ENCODE assay signal across 8 cellular contexts in genomic region chr3:197792019-197792647, GRCh38. TPM values are rescaled to one million over a fixed set of nuclear protein-coding genes. Genes with fewer than 3 reads are reported as not detected.
DNase-seq lines count a peak whose midpoint lies in the region; ATAC-seq, FAIRE-seq and TF ChIP-seq lines count a peak whose summit lies in the region.

No MANE protein-coding gene starts in this region.

- intact Hi-C loops in Panc1 (cut with micrococcal nuclease; ENCODE audit: unreplicated experiment) (no loop called here), GM12878 (cut with micrococcal nuclease; ENCODE audit: unreplicated experiment) (no loop called here), lower lobe of right lung (cut with DNase I) (no loop called here)

- no peaks in the 10 kb centered on the region for H3K36me3 ChIP-seq in Panc1 (ENCODE audit: control insufficient read depth, insufficient read depth, low read length)
- H3K36me3 ChIP-seq in GM12878 (ENCODE audit: control insufficient read depth in 2 of 2, insufficient read depth in 2 of 2, low read length in 1 of 2), result no peaks in the 10 kb centered on the region
- no peaks in the 10 kb centered on the region for H3K36me3 ChIP-seq in lower lobe of right lung
- H3K36me3 ChIP-seq in thymus (ENCODE audit: control insufficient read depth, insufficient read depth), result no peaks in the 10 kb centered on the region

- peak; percentile 27 for FAIRE-seq in GM12878 (lab: Jason Lieb, UNC)

- H3K27ac ChIP-seq in Panc1 (ENCODE audit: low read length) (peak overlapping the region; percentile 86), GM12878 (ENCODE audit: control insufficient read depth, insufficient read depth) (peak overlapping the region; percentile 97), lower lobe of right lung (peak overlapping the region; percentile 98), thymus (ENCODE audit: low read depth) (peak overlapping the region; percentile 96)

- H3K9me3 ChIP-seq in Panc1 (ENCODE audit: control insufficient read depth, insufficient read depth, low read depth, low read length), result no peaks in the 10 kb centered on the region
- no peaks in the 10 kb centered on the region; the same call in 2 of the 3 replicates for H3K9me3 ChIP-seq in GM12878 (replicated peaks; ENCODE audit: control insufficient read depth, insufficient read depth, low read length)
- H3K9me3 ChIP-seq in lower lobe of right lung, result no peaks in the 10 kb centered on the region
- no peaks in the 10 kb centered on the region for H3K9me3 ChIP-seq in thymus (ENCODE audit: control insufficient read depth)

- BruUV-seq in Panc1 (replicated peaks; lab: Mats Ljungman, UMichigan), result TSS peak; percentile 63
- BruUV-seq in GM12878 (replicated peaks; lab: Mats Ljungman, UMichigan), result TSS peak; percentile 62

- H3K4me2 ChIP-seq in GM12878 (ENCODE audit: control insufficient read depth, insufficient read depth), result peak overlapping the region; percentile 3; the same call in 1 of the 2 replicates

- WGBS in GM12878 (ENCODE audit: insufficient coverage, insufficient replicate concordance, low lambda C conversion rate, missing lambda C conversion rate), result 10% methylated on average over 17 of the region's 17 CpGs
- 40% methylated on average over 17 of the region's 17 CpGs for WGBS in thymus

- no peak for DNase-seq in Panc1 (ENCODE audit: low read depth, low spot score)
- DNase-seq in GM12878 (ENCODE audit: low read depth, low spot score), result no peak
- DNase-seq in lower lobe of right lung, result no peak
- DNase-seq in NCI-H2081 treated with DMSO at 0.1 percent for 48 hours (lab: John Stamatoyannopoulos, UW), result no peak
- no peak for DNase-seq in COLO829 (ENCODE audit: low spot score)

- peak; percentile 6 for ATAC-seq in GM19438 (IDR thresholded peaks at IDR 0.05; ENCODE audit: low read depth, unreplicated experiment)
- ATAC-seq in Panc1, result no peak
- ATAC-seq in GM12878, result no peak
- ATAC-seq in lower lobe of right lung, result no peak
- no peak for ATAC-seq in GM18870 (IDR thresholded peaks at IDR 0.05; ENCODE audit: unreplicated experiment)

- no peak for TF ChIP-seq POLR2A in GM12878 (IDR thresholded peaks at IDR 0.05; ENCODE audit: low read depth, low read length)

- RAD21 ChIA-PET in GM12878 (lab: Charles Lee; ENCODE audit: unreplicated experiment), result interaction anchor here (0.9 to 6.2 kb wide), 5 partner anchors 8 to 79 kb away, joined by 3 to 53 read pairs (median 8); no protein-coding TSS in a partner anchor

- H2AFZ ChIP-seq in GM12878 (ENCODE audit: control insufficient read depth, low read depth, low read length), result peak overlapping the region; percentile 39

- TF ChIP-seq CTCF in Panc1 (IDR thresholded peaks at IDR 0.05) (no peak), GM12878 (IDR thresholded peaks at IDR 0.05 in 2 of 3, conservative IDR thresholded peaks at IDR 0.05 in 1 of 3; ENCODE audit: control insufficient read depth in 2 of 3, extremely low read depth in 1 of 3, insufficient read depth in 1 of 3, low read depth in 3 of 3, low read length in 3 of 3) (no peak), lower lobe of right lung (IDR thresholded peaks at IDR 0.05) (no peak)

- no peaks in the 10 kb centered on the region for H4K20me1 ChIP-seq in GM12878 (ENCODE audit: control insufficient read depth, insufficient read depth)

- POLR2A ChIA-PET in Panc1 (lab: Charles Lee) (interaction anchor here (0.6 kb wide), 1 partner anchor 124 kb away, joined by 3 read pairs; no protein-coding TSS in a partner anchor), GM12878 (lab: Charles Lee) (interaction anchor here (0.6 to 4.3 kb wide), 6 partner anchors 8 to 39 kb away, joined by 3 to 46 read pairs (median 4); no protein-coding TSS in a partner anchor)

- no peak for TF ChIP-seq RAD21 in GM12878 (IDR thresholded peaks at IDR 0.05; ENCODE audit: insufficient read depth, low read depth, low read length)

- H3K4me3 ChIP-seq in Panc1 (ENCODE audit: low read depth in 2 of 2, low read length in 2 of 2) (peak overlapping the region; percentile 91 to 96), GM12878 (peak overlapping the region; percentile 79), lower lobe of right lung (peak overlapping the region; percentile 74), thymus (ENCODE audit: low read length) (peak overlapping the region; percentile 99)

- no peak for TF ChIP-seq EP300 in GM12878 (IDR thresholded peaks at IDR 0.05; ENCODE audit: borderline replicate concordance in 1 of 2, control insufficient read depth in 1 of 2, low read depth in 2 of 2, low read length in 2 of 2)

- H3K4me1 ChIP-seq in Panc1 (ENCODE audit: control insufficient read depth, insufficient read depth, low read length), result peaks cover 13% of the 10 kb centered on the region; the same call in 1 of the 2 replicates
- peaks cover 21% of the 10 kb centered on the region; the same call in 1 of the 2 replicates for H3K4me1 ChIP-seq in GM12878 (ENCODE audit: control insufficient read depth, insufficient read depth, low read length)
- H3K4me1 ChIP-seq in lower lobe of right lung, result peaks cover 40% of the 10 kb centered on the region
- H3K4me1 ChIP-seq in thymus (ENCODE audit: control insufficient read depth, insufficient read depth, low read length), result no peaks in the 10 kb centered on the region

- H3K9ac ChIP-seq in GM12878 (ENCODE audit: control insufficient read depth, insufficient read depth, low read length), result peak overlapping the region; percentile 96

- H3K79me2 ChIP-seq in GM12878 (ENCODE audit: control insufficient read depth, insufficient read depth, low read length), result peaks cover 68% of the 10 kb centered on the region

- H3K27me3 ChIP-seq in Panc1 (ENCODE audit: control insufficient read depth, insufficient read depth, low read length), result no peaks in the 10 kb centered on the region
- no peaks in the 10 kb centered on the region for H3K27me3 ChIP-seq in GM12878 (replicated peaks in 1 of 2; ENCODE audit: control insufficient read depth in 2 of 2, insufficient read depth in 2 of 2, low read length in 1 of 2)
- no peaks in the 10 kb centered on the region for H3K27me3 ChIP-seq in lower lobe of right lung (ENCODE audit: low read depth)
- no peaks in the 10 kb centered on the region for H3K27me3 ChIP-seq in thymus (ENCODE audit: control insufficient read depth, insufficient read depth)

- SMC1A ChIA-PET in GM12878 (lab: Charles Lee; ENCODE audit: uncharacterized antibody, unreplicated experiment), result interaction anchor here (1.0 to 4.6 kb wide), 8 partner anchors 8 to 80 kb away, joined by 4 to 56 read pairs (median 10); no protein-coding TSS in a partner anchor

- CTCF ChIA-PET in Panc1 (lab: Charles Lee) (no interaction called here), GM12878 (lab: Yijun Ruan, JAX) (interaction anchor here (1.4 to 2.6 kb wide), 4 partner anchors 9 to 11 kb away, joined by 5 to 11 read pairs (median 8); no protein-coding TSS in a partner anchor)

- in situ Hi-C loops in Panc1 (cut with HindIII; ENCODE audit: low pct_unique_long_range_greater_than_20kb, low sequenced_read_pairs) (no loop called here), GM12878 (cut with MboI) (no loop called here)

RNA-seq across cellular contexts. Expression of gene LRCH3, which starts 1.1 kb away (rescaled TPM):
- total RNA-seq in Panc1 (2021; ENCODE audit: unreplicated experiment), result 75.8 TPM
- 26.9 TPM for polyA plus RNA-seq in Panc1 (2012; ENCODE audit: insufficient read length)
- 357 and 406 TPM in 2 replicates for total RNA-seq in GM12878 (2013; cell fraction: nucleolus; rRNA removed)
- 39.8 and 44.6 TPM in 2 replicates for total RNA-seq in GM12878 (2014; rRNA removed)
- 41.5 and 50.4 TPM in 2 replicates for total RNA-seq in GM12878 (2014; rRNA removed; fragmentation: Illumina TruSeq; extraction: Trizol)
- 40.0 and 48.3 TPM in 2 replicates for total RNA-seq in GM12878 (2021)
- polyA plus RNA-seq in GM12878 (2011; ENCODE audit: low read depth), result 22.3 TPM
- polyA plus RNA-seq in GM12878 (2011; rRNA removed), result 111 and 132 TPM in 2 replicates
- polyA plus RNA-seq in GM12878 (2011; cell fraction: cytosol; rRNA removed), result 95.9 and 99.7 TPM in 2 replicates
- polyA plus RNA-seq in GM12878 (2011; cell fraction: nucleus; rRNA removed), result 131 and 218 TPM in 2 replicates
- 25.2 and 25.3 TPM in 2 replicates for polyA plus RNA-seq in GM12878 (2012)
- 44.9 and 49.5 TPM in 2 replicates for polyA plus RNA-seq in GM12878 (2014; fragmentation: Illumina TruSeq; extraction: Trizol)
- polyA plus RNA-seq in GM12878 (2014; fragmentation: Nextera tagmentation; extraction: Ambion mirVana), result 1 to 10 TPM; 3.9 to 7.3 TPM
- polyA plus RNA-seq in GM12878 (2014; rRNA removed), result 133 and 136 TPM in 2 replicates
- polyA plus RNA-seq in GM12878 (2016; fragmentation: Nextera tagmentation; extraction: Ambion mirVana), result 10 to 100 TPM; 26.6 to 26.8 TPM
- 169 and 228 TPM in 2 replicates for polyA minus RNA-seq in GM12878 (2011; rRNA and poly(A)+ RNA removed)
- 25.3 and 42.1 TPM in 2 replicates for polyA minus RNA-seq in GM12878 (2011; cell fraction: cytosol; rRNA and poly(A)+ RNA removed)
- polyA minus RNA-seq in GM12878 (2011; cell fraction: nucleus; rRNA and poly(A)+ RNA removed), result 61.1 and 89.3 TPM in 2 replicates
- total RNA-seq in lower lobe of right lung, result 35.7 TPM
- polyA plus RNA-seq in thymus, result 76.6 TPM

RNA-seq across cellular contexts. Expression of gene FYTTD1, which starts 42.5 kb away (rescaled TPM):
- 77.8 TPM for total RNA-seq in Panc1 (2021; ENCODE audit: unreplicated experiment)
- 49.7 TPM for polyA plus RNA-seq in Panc1 (2012; ENCODE audit: insufficient read length)
- total RNA-seq in GM12878 (2013; cell fraction: nucleolus; rRNA removed), result 25.4 and 27.5 TPM in 2 replicates
- total RNA-seq in GM12878 (2014; rRNA removed), result 48.3 and 63.8 TPM in 2 replicates
- 61.5 and 64.6 TPM in 2 replicates for total RNA-seq in GM12878 (2014; rRNA removed; fragmentation: Illumina TruSeq; extraction: Trizol)
- 64.6 and 71.3 TPM in 2 replicates for total RNA-seq in GM12878 (2021)
- 15.6 TPM for polyA plus RNA-seq in GM12878 (2011; ENCODE audit: low read depth)
- polyA plus RNA-seq in GM12878 (2011; rRNA removed), result 43.2 and 76.1 TPM in 2 replicates
- polyA plus RNA-seq in GM12878 (2011; cell fraction: cytosol; rRNA removed), result 10.8 and 19.8 TPM in 2 replicates
- 10.2 and 11.0 TPM in 2 replicates for polyA plus RNA-seq in GM12878 (2011; cell fraction: nucleus; rRNA removed)
- 26.0 and 32.2 TPM in 2 replicates for polyA plus RNA-seq in GM12878 (2012)
- 82.3 and 101 TPM in 2 replicates for polyA plus RNA-seq in GM12878 (2014; fragmentation: Illumina TruSeq; extraction: Trizol)
- polyA plus RNA-seq in GM12878 (2014; fragmentation: Nextera tagmentation; extraction: Ambion mirVana), result 10 to 100 TPM; 25.5 to 35.5 TPM
- polyA plus RNA-seq in GM12878 (2014; rRNA removed), result 54.2 and 65.6 TPM in 2 replicates
- polyA plus RNA-seq in GM12878 (2016; fragmentation: Nextera tagmentation; extraction: Ambion mirVana), result 100 to 1,000 TPM in 1 of 2 experiments, 10 to 100 TPM in 1; 98.9 to 101 TPM
- 22.0 and 35.8 TPM in 2 replicates for polyA minus RNA-seq in GM12878 (2011; rRNA and poly(A)+ RNA removed)
- polyA minus RNA-seq in GM12878 (2011; cell fraction: cytosol; rRNA and poly(A)+ RNA removed), result 15.8 and 20.3 TPM in 2 replicates
- 4.0 and 7.4 TPM in 2 replicates for polyA minus RNA-seq in GM12878 (2011; cell fraction: nucleus; rRNA and poly(A)+ RNA removed)
- 37.7 TPM for total RNA-seq in lower lobe of right lung
- polyA plus RNA-seq in thymus, result 24.2 TPM

RNA-seq across cellular contexts. Expression of gene RUBCN, which starts 55.4 kb away (rescaled TPM):
- total RNA-seq in Panc1 (2021; ENCODE audit: unreplicated experiment) (37.9 TPM), GM12878 (2014; rRNA removed) (39.0 and 43.9 TPM in 2 replicates), GM12878 (2014; rRNA removed; fragmentation: Illumina TruSeq; extraction: Trizol) (27.1 and 28.1 TPM in 2 replicates), GM12878 (2021) (74.8 and 79.9 TPM in 2 replicates), lower lobe of right lung (33.1 TPM)
- 19.8 TPM for polyA plus RNA-seq in Panc1 (2012; ENCODE audit: insufficient read length)
- 111 and 115 TPM in 2 replicates for total RNA-seq in GM12878 (2013; cell fraction: nucleolus; rRNA removed)
- 31.9 TPM for polyA plus RNA-seq in GM12878 (2011; ENCODE audit: low read depth)
- polyA plus RNA-seq in GM12878 (2011; rRNA removed) (15.6 and 24.0 TPM in 2 replicates), GM12878 (2014; fragmentation: Illumina TruSeq; extraction: Trizol) (36.9 and 37.1 TPM in 2 replicates), GM12878 (2014; fragmentation: Nextera tagmentation; extraction: Ambion mirVana) (10 to 100 TPM; 15.5 to 25.5 TPM), GM12878 (2014; rRNA removed) (55.8 and 61.4 TPM in 2 replicates), GM12878 (2016; fragmentation: Nextera tagmentation; extraction: Ambion mirVana) (10 to 100 TPM; 51.1 to 52.5 TPM), thymus (12.0 TPM)
- polyA plus RNA-seq in GM12878 (2011; cell fraction: cytosol; rRNA removed), result 25.5 and 30.7 TPM in 2 replicates
- 58.0 and 65.4 TPM in 2 replicates for polyA plus RNA-seq in GM12878 (2011; cell fraction: nucleus; rRNA removed)
- polyA plus RNA-seq in GM12878 (2012), result 32.0 and 41.2 TPM in 2 replicates
- 44.8 and 57.2 TPM in 2 replicates for polyA minus RNA-seq in GM12878 (2011; rRNA and poly(A)+ RNA removed)
- polyA minus RNA-seq in GM12878 (2011; cell fraction: cytosol; rRNA and poly(A)+ RNA removed), result 17.2 and 25.2 TPM in 2 replicates
- polyA minus RNA-seq in GM12878 (2011; cell fraction: nucleus; rRNA and poly(A)+ RNA removed), result 34.0 and 51.4 TPM in 2 replicates
